Comparison of ENCODE assay signal across 2 cellular contexts in the genomic region with DNA sequence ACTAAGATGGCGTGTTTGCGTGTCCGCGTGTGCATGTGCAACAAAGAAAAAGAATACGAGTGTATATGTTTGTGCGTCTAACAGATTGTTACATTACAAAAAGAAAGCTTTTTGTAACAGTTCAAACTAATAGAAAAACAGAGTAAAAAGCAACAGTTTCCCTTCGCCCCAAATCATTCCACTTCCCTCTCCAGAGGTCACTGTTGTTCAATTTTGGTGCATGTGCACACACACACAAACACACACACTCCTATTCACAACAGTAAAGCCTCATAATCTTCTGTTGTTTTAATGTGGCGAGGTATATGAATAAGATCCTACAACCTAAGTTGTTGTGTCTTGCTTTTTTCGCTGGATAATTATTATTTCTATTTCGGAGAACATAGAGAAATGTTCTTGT.
TF ChIP-seq lines count a peak whose summit lies in the region.

No MANE protein-coding gene starts in this region.

TF ChIP-seq in SK-N-SH treated with all-trans-retinoic acid at 6 μM for 48 hours, 23 proteins besides CTCF, POLR2A, EP300 and RAD21 (continued from another document):
- TF ChIP-seq, protein P1, sequence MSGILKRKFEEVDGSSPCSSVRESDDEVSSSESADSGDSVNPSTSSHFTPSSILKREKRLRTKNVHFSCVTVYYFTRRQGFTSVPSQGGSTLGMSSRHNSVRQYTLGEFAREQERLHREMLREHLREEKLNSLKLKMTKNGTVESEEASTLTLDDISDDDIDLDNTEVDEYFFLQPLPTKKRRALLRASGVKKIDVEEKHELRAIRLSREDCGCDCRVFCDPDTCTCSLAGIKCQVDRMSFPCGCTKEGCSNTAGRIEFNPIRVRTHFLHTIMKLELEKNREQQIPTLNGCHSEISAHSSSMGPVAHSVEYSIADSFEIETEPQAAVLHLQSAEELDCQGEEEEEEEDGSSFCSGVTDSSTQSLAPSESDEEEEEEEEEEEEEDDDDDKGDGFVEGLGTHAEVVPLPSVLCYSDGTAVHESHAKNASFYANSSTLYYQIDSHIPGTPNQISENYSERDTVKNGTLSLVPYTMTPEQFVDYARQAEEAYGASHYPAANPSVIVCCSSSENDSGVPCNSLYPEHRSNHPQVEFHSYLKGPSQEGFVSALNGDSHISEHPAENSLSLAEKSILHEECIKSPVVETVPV (CRISPR knock-in tag; IDR thresholded peaks at IDR 0.05) = no peak
- no peak for TF ChIP-seq RARB (CRISPR knock-in tag; IDR thresholded peaks at IDR 0.05)
- TF ChIP-seq, protein P2, sequence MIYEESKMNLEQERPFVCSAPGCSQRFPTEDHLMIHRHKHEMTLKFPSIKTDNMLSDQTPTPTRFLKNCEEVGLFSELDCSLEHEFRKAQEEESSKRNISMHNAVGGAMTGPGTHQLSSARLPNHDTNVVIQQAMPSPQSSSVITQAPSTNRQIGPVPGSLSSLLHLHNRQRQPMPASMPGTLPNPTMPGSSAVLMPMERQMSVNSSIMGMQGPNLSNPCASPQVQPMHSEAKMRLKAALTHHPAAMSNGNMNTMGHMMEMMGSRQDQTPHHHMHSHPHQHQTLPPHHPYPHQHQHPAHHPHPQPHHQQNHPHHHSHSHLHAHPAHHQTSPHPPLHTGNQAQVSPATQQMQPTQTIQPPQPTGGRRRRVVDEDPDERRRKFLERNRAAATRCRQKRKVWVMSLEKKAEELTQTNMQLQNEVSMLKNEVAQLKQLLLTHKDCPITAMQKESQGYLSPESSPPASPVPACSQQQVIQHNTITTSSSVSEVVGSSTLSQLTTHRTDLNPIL (CRISPR knock-in tag; IDR thresholded peaks at IDR 0.05; ENCODE audit: low read depth) = no peak
- no peak for TF ChIP-seq ZFP3 (CRISPR knock-in tag; IDR thresholded peaks at IDR 0.05)
- TF ChIP-seq, protein P3, sequence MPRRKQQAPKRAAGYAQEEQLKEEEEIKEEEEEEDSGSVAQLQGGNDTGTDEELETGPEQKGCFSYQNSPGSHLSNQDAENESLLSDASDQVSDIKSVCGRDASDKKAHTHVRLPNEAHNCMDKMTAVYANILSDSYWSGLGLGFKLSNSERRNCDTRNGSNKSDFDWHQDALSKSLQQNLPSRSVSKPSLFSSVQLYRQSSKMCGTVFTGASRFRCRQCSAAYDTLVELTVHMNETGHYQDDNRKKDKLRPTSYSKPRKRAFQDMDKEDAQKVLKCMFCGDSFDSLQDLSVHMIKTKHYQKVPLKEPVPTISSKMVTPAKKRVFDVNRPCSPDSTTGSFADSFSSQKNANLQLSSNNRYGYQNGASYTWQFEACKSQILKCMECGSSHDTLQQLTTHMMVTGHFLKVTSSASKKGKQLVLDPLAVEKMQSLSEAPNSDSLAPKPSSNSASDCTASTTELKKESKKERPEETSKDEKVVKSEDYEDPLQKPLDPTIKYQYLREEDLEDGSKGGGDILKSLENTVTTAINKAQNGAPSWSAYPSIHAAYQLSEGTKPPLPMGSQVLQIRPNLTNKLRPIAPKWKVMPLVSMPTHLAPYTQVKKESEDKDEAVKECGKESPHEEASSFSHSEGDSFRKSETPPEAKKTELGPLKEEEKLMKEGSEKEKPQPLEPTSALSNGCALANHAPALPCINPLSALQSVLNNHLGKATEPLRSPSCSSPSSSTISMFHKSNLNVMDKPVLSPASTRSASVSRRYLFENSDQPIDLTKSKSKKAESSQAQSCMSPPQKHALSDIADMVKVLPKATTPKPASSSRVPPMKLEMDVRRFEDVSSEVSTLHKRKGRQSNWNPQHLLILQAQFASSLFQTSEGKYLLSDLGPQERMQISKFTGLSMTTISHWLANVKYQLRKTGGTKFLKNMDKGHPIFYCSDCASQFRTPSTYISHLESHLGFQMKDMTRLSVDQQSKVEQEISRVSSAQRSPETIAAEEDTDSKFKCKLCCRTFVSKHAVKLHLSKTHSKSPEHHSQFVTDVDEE (CRISPR knock-in tag; IDR thresholded peaks at IDR 0.05) = no peak
- TF ChIP-seq TOX (CRISPR knock-in tag; IDR thresholded peaks at IDR 0.05; ENCODE audit: borderline replicate concordance) = no peak
- TF ChIP-seq OSR1 (CRISPR knock-in tag; IDR thresholded peaks at IDR 0.05) = no peak
- TF ChIP-seq GLIS3 (CRISPR knock-in tag; IDR thresholded peaks at IDR 0.05) = no peak
- TF ChIP-seq TCF4 (CRISPR knock-in tag; IDR thresholded peaks at IDR 0.05; ENCODE audit: borderline replicate concordance) = no peak
- no peak for TF ChIP-seq ARNTL (CRISPR knock-in tag; IDR thresholded peaks at IDR 0.05; ENCODE audit: borderline replicate concordance, low read depth)
- TF ChIP-seq ZNF565 (CRISPR knock-in tag; conservative IDR thresholded peaks at IDR 0.05; ENCODE audit: low read depth) = no peak

TF ChIP-seq in GM12878, 131 proteins besides CTCF, POLR2A, EP300 and RAD21 (continued from another document):
- TF ChIP-seq, protein P4, sequence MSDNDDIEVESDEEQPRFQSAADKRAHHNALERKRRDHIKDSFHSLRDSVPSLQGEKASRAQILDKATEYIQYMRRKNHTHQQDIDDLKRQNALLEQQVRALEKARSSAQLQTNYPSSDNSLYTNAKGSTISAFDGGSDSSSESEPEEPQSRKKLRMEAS (IDR thresholded peaks at IDR 0.05; ENCODE audit: low read depth, low read length) = no peak
- TF ChIP-seq MEF2B (IDR thresholded peaks at IDR 0.05; ENCODE audit: partially characterized antibody, poor library complexity, severe bottlenecking) (no peak), SMAD5 (IDR thresholded peaks at IDR 0.05; ENCODE audit: low read depth) (no peak), ETV6 (conservative IDR thresholded peaks at IDR 0.05 in 1 of 2, IDR thresholded peaks at IDR 0.05 in 1 of 2; ENCODE audit: borderline replicate concordance in 1 of 2, low read depth in 1 of 2) (no peak), MTA2 (IDR thresholded peaks at IDR 0.05; ENCODE audit: low read depth) (no peak)
